Comparison of ENCODE assay signal across 21 cellular contexts in genomic region chr11:57727185-57727584, GRCh38. TPM values are rescaled to one million over a fixed set of nuclear protein-coding genes. Genes with fewer than 3 reads are reported as not detected.
DNase-seq lines count a peak whose midpoint lies in the region; ATAC-seq and TF ChIP-seq lines count a peak whose summit lies in the region.
"Had no signal": no experiment of that assay in that cellular context is flagged by ENCODE, and none has a peak within 500 bp of the region (broad histone marks: within the 10 kb centered on the region; RNA-seq: fewer than 3 reads in every experiment).

No MANE protein-coding gene starts in this region.

- POLR2A ChIA-PET in activated CD8-positive, alpha-beta T cell treated with anti-CD3 and anti-CD28 coated beads for 36 hours (lab: Charles Lee): interaction anchor here (0.6 to 1.3 kb wide), 2 partner anchors 13 to 14 kb away, joined by 3 read pairs; partner anchors contain the start of gene SELENOH
- POLR2A ChIA-PET in activated CD8-positive, alpha-beta T cell treated with anti-CD3 and anti-CD28 coated beads, Interleukin-2, amount 10 ng/mL, durations not matched to agents 7 days and 5 days (lab: Charles Lee): interaction anchor here (0.6 kb wide), 1 partner anchor 302 kb away, joined by 3 read pairs; no protein-coding TSS in a partner anchor
- POLR2A ChIA-PET in PC-9 (lab: Charles Lee; ENCODE audit: unreplicated experiment): interaction anchor here (0.6 kb wide), 1 partner anchor 15 kb away, joined by 6 read pairs; the partner anchor contains the start of gene MED19

- no peak for ATAC-seq in activated CD8-positive, alpha-beta T cell treated with anti-CD3 and anti-CD28 coated beads for 36 hours
- ATAC-seq in activated CD8-positive, alpha-beta T cell treated with anti-CD3 and anti-CD28 coated beads, Interleukin-2, amount 10 ng/mL, durations not matched to agents 7 days and 5 days: no peak
- ATAC-seq in stimulated activated effector memory CD8-positive, alpha-beta T cell treated with anti-CD3 and anti-CD28 coated beads, Interleukin-12 subunit alpha, Interleukin-12 subunit beta, amount 100 ng/mL, for 72 hours: no peak
- ATAC-seq in HG02678 (IDR thresholded peaks at IDR 0.05; ENCODE audit: unreplicated experiment): no peak
- ATAC-seq: Panc1 had no signal

- peaks cover 28% of the 10 kb centered on the region for H4K20me1 ChIP-seq in PC-9 (ENCODE audit: insufficient read depth)

- intact Hi-C loops in activated CD8-positive, alpha-beta T cell treated with anti-CD3 and anti-CD28 coated beads for 36 hours (cut with micrococcal nuclease): no loop called here
- intact Hi-C loops in PC-9 (cut with micrococcal nuclease; ENCODE audit: unreplicated experiment): no loop called here

- no peak overlapping the region for H2AFZ ChIP-seq in PC-9

- 0 out of 2 replicates have a peak, but pooled peaks cover 18% of the 10 kb centered on the region for H3K36me3 ChIP-seq in PC-9 (ENCODE audit: low read depth)
- H3K36me3 ChIP-seq: BE2C had no signal

- peaks cover 9% of the 10 kb centered on the region for H3K4me1 ChIP-seq in PC-9 (replicated peaks; ENCODE audit: insufficient read depth)
- H3K4me1 ChIP-seq: BE2C had no signal

- H3K27me3 ChIP-seq in PC-9 (ENCODE audit: insufficient read depth, low read depth): no peaks in the 10 kb centered on the region
- H3K27me3 ChIP-seq: BE2C had no signal

- H3K79me2 ChIP-seq in PC-9 (ENCODE audit: low read depth): peaks cover 88% of the 10 kb centered on the region

- H3K4me3 Mint-ChIP-seq in activated CD8-positive, alpha-beta T cell treated with anti-CD3 and anti-CD28 coated beads for 36 hours: no peak overlapping the region
- no peak overlapping the region for H3K4me3 Mint-ChIP-seq in activated CD8-positive, alpha-beta T cell treated with anti-CD3 and anti-CD28 coated beads, Interleukin-2, amount 10 ng/mL, durations not matched to agents 7 days and 5 days
- H3K4me3 Mint-ChIP-seq in stimulated activated effector memory CD8-positive, alpha-beta T cell treated with anti-CD3 and anti-CD28 coated beads, Interleukin-12 subunit alpha, Interleukin-12 subunit beta, amount 100 ng/mL, for 72 hours: no peak overlapping the region
- H3K4me3 Mint-ChIP-seq: CD4-positive, alpha-beta memory T cell had no signal

- H3K36me3 Mint-ChIP-seq in activated CD8-positive, alpha-beta T cell treated with anti-CD3 and anti-CD28 coated beads for 36 hours (ENCODE audit: low read depth): peaks cover 6% of the 10 kb centered on the region
- H3K36me3 Mint-ChIP-seq in activated CD8-positive, alpha-beta T cell treated with anti-CD3 and anti-CD28 coated beads, Interleukin-2, amount 10 ng/mL, durations not matched to agents 7 days and 5 days (ENCODE audit: low read depth): peaks cover 4% of the 10 kb centered on the region
- peaks cover 47% of the 10 kb centered on the region for H3K36me3 Mint-ChIP-seq in stimulated activated effector memory CD8-positive, alpha-beta T cell treated with anti-CD3 and anti-CD28 coated beads, Interleukin-12 subunit alpha, Interleukin-12 subunit beta, amount 100 ng/mL, for 72 hours

- H3K27ac Mint-ChIP-seq in activated CD8-positive, alpha-beta T cell treated with anti-CD3 and anti-CD28 coated beads for 36 hours: peak overlapping the region; percentile 54
- no peak overlapping the region for H3K27ac Mint-ChIP-seq in activated CD8-positive, alpha-beta T cell treated with anti-CD3 and anti-CD28 coated beads, Interleukin-2, amount 10 ng/mL, durations not matched to agents 7 days and 5 days
- peak overlapping the region; percentile 81 for H3K27ac Mint-ChIP-seq in stimulated activated effector memory CD8-positive, alpha-beta T cell treated with anti-CD3 and anti-CD28 coated beads, Interleukin-12 subunit alpha, Interleukin-12 subunit beta, amount 100 ng/mL, for 72 hours

- peaks cover 25% of the 10 kb centered on the region for H3K4me1 Mint-ChIP-seq in activated CD8-positive, alpha-beta T cell treated with anti-CD3 and anti-CD28 coated beads for 36 hours (ENCODE audit: low read depth)
- peaks cover 2% of the 10 kb centered on the region for H3K4me1 Mint-ChIP-seq in activated CD8-positive, alpha-beta T cell treated with anti-CD3 and anti-CD28 coated beads, Interleukin-2, amount 10 ng/mL, durations not matched to agents 7 days and 5 days (ENCODE audit: low read depth)
- peaks cover 6% of the 10 kb centered on the region for H3K4me1 Mint-ChIP-seq in stimulated activated effector memory CD8-positive, alpha-beta T cell treated with anti-CD3 and anti-CD28 coated beads, Interleukin-12 subunit alpha, Interleukin-12 subunit beta, amount 100 ng/mL, for 72 hours

- H3K9me3 ChIP-seq in PC-9 (ENCODE audit: insufficient read depth, low read depth): no peaks in the 10 kb centered on the region
- H3K9me3 ChIP-seq: BE2C had no signal

- no peak for TF ChIP-seq CTCF in activated CD8-positive, alpha-beta T cell treated with anti-CD3 and anti-CD28 coated beads for 36 hours (IDR thresholded peaks at IDR 0.05)
- TF ChIP-seq CTCF in PC-9 (conservative IDR thresholded peaks at IDR 0.05) (no peak), epithelial cell of esophagus (IDR thresholded peaks at IDR 0.05; ENCODE audit: insufficient read depth, low read depth, low read length, missing control alignments) (no peak)

- H3K27me3 Mint-ChIP-seq in activated CD8-positive, alpha-beta T cell treated with anti-CD3 and anti-CD28 coated beads for 36 hours: no peaks in the 10 kb centered on the region
- no peaks in the 10 kb centered on the region for H3K27me3 Mint-ChIP-seq in activated CD8-positive, alpha-beta T cell treated with anti-CD3 and anti-CD28 coated beads, Interleukin-2, amount 10 ng/mL, durations not matched to agents 7 days and 5 days (ENCODE audit: low read depth)
- H3K27me3 Mint-ChIP-seq: CD4-positive, alpha-beta memory T cell had no signal

- H3K4me3 ChIP-seq in PC-9: no peak overlapping the region
- no peak overlapping the region for H3K4me3 ChIP-seq in epithelial cell of esophagus (ENCODE audit: low read length)
- H3K4me3 ChIP-seq: SK-N-MC had no signal

- no peaks in the 10 kb centered on the region for H3K9me3 Mint-ChIP-seq in activated CD8-positive, alpha-beta T cell treated with anti-CD3 and anti-CD28 coated beads for 36 hours
- H3K9me3 Mint-ChIP-seq in activated CD8-positive, alpha-beta T cell treated with anti-CD3 and anti-CD28 coated beads, Interleukin-2, amount 10 ng/mL, durations not matched to agents 7 days and 5 days (ENCODE audit: insufficient read depth): no peaks in the 10 kb centered on the region
- H3K9me3 Mint-ChIP-seq in stimulated activated effector memory CD8-positive, alpha-beta T cell treated with anti-CD3 and anti-CD28 coated beads, Interleukin-12 subunit alpha, Interleukin-12 subunit beta, amount 100 ng/mL, for 72 hours: no peaks in the 10 kb centered on the region
- H3K9me3 Mint-ChIP-seq: CD4-positive, alpha-beta memory T cell had no signal

- H3K4me2 ChIP-seq in PC-9: no peak overlapping the region

- peak overlapping the region; percentile 21 for H3K27ac ChIP-seq in PC-9
- H3K27ac ChIP-seq: SK-N-MC had no signal

- DNase-seq in activated CD8-positive, alpha-beta T cell treated with anti-CD3 and anti-CD28 coated beads for 36 hours: no peak
- DNase-seq in activated CD8-positive, alpha-beta T cell treated with anti-CD3 and anti-CD28 coated beads, Interleukin-2, amount 10 ng/mL, durations not matched to agents 7 days and 5 days: no peak
- DNase-seq in PC-9 (no peak), epithelial cell of esophagus (ENCODE audit: low read depth) (peak; percentile 53), cerebellar nuclear complex (lab: John Stamatoyannopoulos, UW) (no peak), NOMO-1 treated with DMSO at 0.1 percent for 48 hours (lab: John Stamatoyannopoulos, UW; ENCODE audit: unreplicated experiment) (no peak)
- DNase-seq in stimulated activated effector memory CD8-positive, alpha-beta T cell treated with anti-CD3 and anti-CD28 coated beads, Interleukin-12 subunit alpha, Interleukin-12 subunit beta, amount 100 ng/mL, for 72 hours (ENCODE audit: low spot score in 2 of 2): no peak
- DNase-seq: 8988T; BE2C; CD4-positive, alpha-beta memory T cell; DMS79; GOT3; NCI-H1048; NCI-H1436 treated with DMSO at 0.1 percent for 48 hours; NCI-H2029 treated with DMSO at 0.1 percent for 48 hours; NCI-H510A; NCI-H774; Right ventricle myocardium superior had no signal

- CTCF ChIA-PET in activated CD8-positive, alpha-beta T cell treated with anti-CD3 and anti-CD28 coated beads for 36 hours (lab: Charles Lee): interaction anchor here (1.2 kb wide), 1 partner anchor 13 kb away, joined by 3 read pairs; no protein-coding TSS in a partner anchor
- CTCF ChIA-PET in activated CD8-positive, alpha-beta T cell treated with anti-CD3 and anti-CD28 coated beads, Interleukin-2, amount 10 ng/mL, durations not matched to agents 7 days and 5 days (lab: Charles Lee): interaction anchor here (1.0 to 3.2 kb wide), 3 partner anchors 73 to 234 kb away, joined by 3 to 9 read pairs (median 3); no protein-coding TSS in a partner anchor
- CTCF ChIA-PET in PC-9 (lab: Charles Lee): no interaction called here

- no TSS peak for BruUV-seq in PC-9 (replicated peaks; lab: Mats Ljungman, UMichigan)

- H3K9me2 ChIP-seq in PC-9 (ENCODE audit: insufficient read depth): no peaks in the 10 kb centered on the region

- peaks cover 16% of the 10 kb centered on the region for H3F3A ChIP-seq in PC-9 (ENCODE audit: insufficient read depth, low read depth)

RNA-seq across cellular contexts. Expression of gene SELENOH, which starts 14.1 kb away (rescaled TPM):
- total RNA-seq in activated CD8-positive, alpha-beta T cell treated with anti-CD3 and anti-CD28 coated beads for 36 hours: 100 to 1,000 TPM; 257 to 265 TPM
- total RNA-seq in activated CD8-positive, alpha-beta T cell treated with anti-CD3 and anti-CD28 coated beads, Interleukin-2, amount 10 ng/mL, durations not matched to agents 7 days and 5 days: 100 to 1,000 TPM; 204 to 210 TPM
- 211 and 318 TPM in 2 replicates for total RNA-seq in PC-9 (2021)

RNA-seq across cellular contexts. Expression of gene TMX2, which starts 14.8 kb away (rescaled TPM):
- 10 to 100 TPM; 53.1 to 58.6 TPM for total RNA-seq in activated CD8-positive, alpha-beta T cell treated with anti-CD3 and anti-CD28 coated beads for 36 hours
- total RNA-seq in activated CD8-positive, alpha-beta T cell treated with anti-CD3 and anti-CD28 coated beads, Interleukin-2, amount 10 ng/mL, durations not matched to agents 7 days and 5 days: 10 to 100 TPM; 65.0 to 68.7 TPM
- total RNA-seq in PC-9 (2021): 124 and 138 TPM in 2 replicates

RNA-seq across cellular contexts. Expression of gene MED19, which starts 15.2 kb away (rescaled TPM):
- total RNA-seq in activated CD8-positive, alpha-beta T cell treated with anti-CD3 and anti-CD28 coated beads for 36 hours: 10 to 100 TPM in 1 of 2 experiments, 1 to 10 TPM in 1; 9.1 to 10.3 TPM
- 10 to 100 TPM; 13.6 to 14.9 TPM for total RNA-seq in activated CD8-positive, alpha-beta T cell treated with anti-CD3 and anti-CD28 coated beads, Interleukin-2, amount 10 ng/mL, durations not matched to agents 7 days and 5 days
- 25.3 and 26.9 TPM in 2 replicates for total RNA-seq in PC-9 (2021)

RNA-seq across cellular contexts. Expression of gene BTBD18, which starts 24.4 kb away (rescaled TPM):
- total RNA-seq in activated CD8-positive, alpha-beta T cell treated with anti-CD3 and anti-CD28 coated beads for 36 hours: not detected
- not detected for total RNA-seq in activated CD8-positive, alpha-beta T cell treated with anti-CD3 and anti-CD28 coated beads, Interleukin-2, amount 10 ng/mL, durations not matched to agents 7 days and 5 days
- total RNA-seq in PC-9 (2021): not detected in 2 replicates
- total RNA-seq: CD4-positive, alpha-beta memory T cell; Right ventricle myocardium superior had no signal

RNA-seq across cellular contexts. Expression of gene CTNND1, which starts 34.4 kb away (rescaled TPM):
- total RNA-seq in activated CD8-positive, alpha-beta T cell treated with anti-CD3 and anti-CD28 coated beads for 36 hours: 1 to 10 TPM; 7.3 to 7.9 TPM
- 1 to 10 TPM; 6.8 to 8.4 TPM for total RNA-seq in activated CD8-positive, alpha-beta T cell treated with anti-CD3 and anti-CD28 coated beads, Interleukin-2, amount 10 ng/mL, durations not matched to agents 7 days and 5 days
- 340 and 413 TPM in 2 replicates for total RNA-seq in PC-9 (2021)
